Comparison of ENCODE assay signal across 12 cellular contexts in genomic region chr10:102322914-102323313, GRCh38.
A peak's percentile ranks its signal among the peaks of the same experiment; 100 is the strongest.
DNase-seq lines count a peak whose midpoint lies in the region; ATAC-seq and TF ChIP-seq lines count a peak whose summit lies in the region.
"Had no signal": no experiment of that assay in that cellular context is flagged by ENCODE, and none has a peak within 500 bp of the region (broad histone marks: within the 10 kb centered on the region; RNA-seq: fewer than 3 reads in every experiment).

No MANE protein-coding gene starts in this region.

- WGBS in upper lobe of left lung, 2 donors, result 61 to 79% methylated on average over 2 of the region's 2 CpGs

- H3K4me3 Mint-ChIP-seq in activated CD8-positive, alpha-beta memory T cell treated with anti-CD3 and anti-CD28 coated beads, Interleukin-2, amount 10 ng/mL, durations not matched to agents 7 days and 5 days, result no peak overlapping the region
- H3K4me3 Mint-ChIP-seq in activated CD4-positive, alpha-beta T cell treated with anti-CD3 and anti-CD28 coated beads for 36 hours, result no peak overlapping the region

- no peak for TF ChIP-seq EP300 in upper lobe of left lung (IDR thresholded peaks at IDR 0.05)

- DNase-seq in activated CD8-positive, alpha-beta memory T cell treated with anti-CD3 and anti-CD28 coated beads, Interleukin-2, amount 10 ng/mL, durations not matched to agents 7 days and 5 days, result peak; percentile 85
- no peak for DNase-seq in activated CD8-positive, alpha-beta memory T cell treated with anti-CD3 and anti-CD28 coated beads for 24 hours
- peak; percentile 62 for DNase-seq in activated CD4-positive, alpha-beta T cell treated with anti-CD3 and anti-CD28 coated beads for 36 hours
- DNase-seq in effector memory CD4-positive, alpha-beta T cell, result peak; percentile 20
- peak; percentile 16 to 21 for DNase-seq in stimulated activated CD8-positive, alpha-beta memory T cell treated with anti-CD3 and anti-CD28 coated beads, Interleukin-7, amount 100 ng/mL, for 4 hours (ENCODE audit: low read depth in 2 of 2)
- DNase-seq in cerebellar nuclear complex (lab: John Stamatoyannopoulos, UW) (no peak), upper lobe of left lung (no peak), C1 segment of cervical spinal cord (lab: John Stamatoyannopoulos, UW) (no peak)
- DNase-seq: NCI-H526, WERI-Rb-1 had no signal

- peaks cover 2% of the 10 kb centered on the region for H3K36me3 Mint-ChIP-seq in activated CD8-positive, alpha-beta memory T cell treated with anti-CD3 and anti-CD28 coated beads, Interleukin-2, amount 10 ng/mL, durations not matched to agents 7 days and 5 days
- peaks cover 10% of the 10 kb centered on the region for H3K36me3 Mint-ChIP-seq in activated CD4-positive, alpha-beta T cell treated with anti-CD3 and anti-CD28 coated beads for 36 hours (ENCODE audit: low read depth)

- H3K9me3 Mint-ChIP-seq in activated CD8-positive, alpha-beta memory T cell treated with anti-CD3 and anti-CD28 coated beads, Interleukin-2, amount 10 ng/mL, durations not matched to agents 7 days and 5 days (ENCODE audit: low read depth), result no peaks in the 10 kb centered on the region
- no peaks in the 10 kb centered on the region for H3K9me3 Mint-ChIP-seq in activated CD4-positive, alpha-beta T cell treated with anti-CD3 and anti-CD28 coated beads for 36 hours (ENCODE audit: low read depth)

- H3K27ac Mint-ChIP-seq in activated CD8-positive, alpha-beta memory T cell treated with anti-CD3 and anti-CD28 coated beads, Interleukin-2, amount 10 ng/mL, durations not matched to agents 7 days and 5 days, result no peak overlapping the region
- H3K27ac Mint-ChIP-seq in activated CD4-positive, alpha-beta T cell treated with anti-CD3 and anti-CD28 coated beads for 36 hours, result no peak overlapping the region

- H3K9me3 ChIP-seq in effector memory CD4-positive, alpha-beta T cell (ENCODE audit: control insufficient read depth, low read length), result no peaks in the 10 kb centered on the region
- no peaks in the 10 kb centered on the region for H3K9me3 ChIP-seq in upper lobe of left lung
- H3K9me3 ChIP-seq: A549 had no signal

- ATAC-seq in activated CD8-positive, alpha-beta memory T cell treated with anti-CD3 and anti-CD28 coated beads, Interleukin-2, amount 10 ng/mL, durations not matched to agents 7 days and 5 days, result peak; percentile 82
- peak; percentile 49 for ATAC-seq in activated CD4-positive, alpha-beta T cell treated with anti-CD3 and anti-CD28 coated beads for 36 hours
- no peak for ATAC-seq in upper lobe of left lung (ENCODE audit: low FRiP score in 2 of 2)
- ATAC-seq: A549 had no signal

- CTCF ChIA-PET in activated CD8-positive, alpha-beta memory T cell treated with anti-CD3 and anti-CD28 coated beads, Interleukin-2, amount 10 ng/mL, durations not matched to agents 7 days and 5 days (lab: Charles Lee), result interaction anchor here (0.6 to 1.7 kb wide), 7 partner anchors 10 to 284 kb away, joined by 3 to 17 read pairs (median 4); no protein-coding TSS in a partner anchor
- CTCF ChIA-PET in activated CD4-positive, alpha-beta T cell treated with anti-CD3 and anti-CD28 coated beads for 36 hours (lab: Charles Lee), result interaction anchor here (0.7 to 1.6 kb wide), 9 partner anchors 16 to 133 kb away, joined by 3 to 6 read pairs (median 3); no protein-coding TSS in a partner anchor

- POLR2A ChIA-PET in activated CD4-positive, alpha-beta T cell treated with anti-CD3 and anti-CD28 coated beads for 36 hours (lab: Charles Lee), result no interaction called here

- H3K36me3 ChIP-seq in effector memory CD4-positive, alpha-beta T cell (ENCODE audit: control insufficient read depth, insufficient read depth, low read length), result no peaks in the 10 kb centered on the region
- H3K36me3 ChIP-seq in upper lobe of left lung, result peaks cover 0 to 4% (median 2%) of the 10 kb centered on the region in 4 donors
- H3K36me3 ChIP-seq: WERI-Rb-1 had no signal

- no peak for TF ChIP-seq CTCF in upper lobe of left lung (IDR thresholded peaks at IDR 0.05)

- intact Hi-C loops in activated CD4-positive, alpha-beta T cell treated with anti-CD3 and anti-CD28 coated beads for 36 hours (cut with DNase I, micrococcal nuclease), result no loop called here

- no peaks in the 10 kb centered on the region for H3K27me3 ChIP-seq in effector memory CD4-positive, alpha-beta T cell (replicated peaks; ENCODE audit: control insufficient read depth, insufficient read depth, low read length, poor library complexity, severe bottlenecking)
- H3K27me3 ChIP-seq in upper lobe of left lung, result no peaks in the 10 kb centered on the region

- no peaks in the 10 kb centered on the region for H3K27me3 Mint-ChIP-seq in activated CD8-positive, alpha-beta memory T cell treated with anti-CD3 and anti-CD28 coated beads, Interleukin-2, amount 10 ng/mL, durations not matched to agents 7 days and 5 days
- H3K27me3 Mint-ChIP-seq in activated CD4-positive, alpha-beta T cell treated with anti-CD3 and anti-CD28 coated beads for 36 hours, result no peaks in the 10 kb centered on the region

- no peak for TF ChIP-seq POLR2A in upper lobe of left lung (IDR thresholded peaks at IDR 0.05)

- no peak overlapping the region for H3K4me3 ChIP-seq in effector memory CD4-positive, alpha-beta T cell (ENCODE audit: insufficient read depth, low read depth, low read length, poor library complexity, severe bottlenecking)
- no peak overlapping the region for H3K4me3 ChIP-seq in upper lobe of left lung
- H3K4me3 ChIP-seq: A549 had no signal

- H3K4me1 Mint-ChIP-seq in activated CD8-positive, alpha-beta memory T cell treated with anti-CD3 and anti-CD28 coated beads, Interleukin-2, amount 10 ng/mL, durations not matched to agents 7 days and 5 days, result peaks cover 21% of the 10 kb centered on the region
- peaks cover 26% of the 10 kb centered on the region for H3K4me1 Mint-ChIP-seq in activated CD4-positive, alpha-beta T cell treated with anti-CD3 and anti-CD28 coated beads for 36 hours

- no peak overlapping the region for H3K27ac ChIP-seq in effector memory CD4-positive, alpha-beta T cell (ENCODE audit: insufficient read depth, low read length, poor library complexity, severe bottlenecking)
- no peak overlapping the region for H3K27ac ChIP-seq in upper lobe of left lung
- H3K27ac ChIP-seq: A549, parathyroid adenoma, WERI-Rb-1 had no signal

- peaks cover 6% of the 10 kb centered on the region for H3K4me1 ChIP-seq in effector memory CD4-positive, alpha-beta T cell (ENCODE audit: control insufficient read depth, insufficient read depth, low read length, poor library complexity, severe bottlenecking)
- peaks cover 0 to 11% (median 4%) of the 10 kb centered on the region in 4 donors for H3K4me1 ChIP-seq in upper lobe of left lung
- H3K4me1 ChIP-seq: A549, parathyroid adenoma had no signal

Comparison
In these comparisons a context has a peak if more than half of its experiments do, and no peak if none do; other contexts are left out.
1. DNase-seq: peak in activated CD8-positive, alpha-beta memory T cell treated with anti-CD3 and anti-CD28 coated beads, Interleukin-2, amount 10 ng/mL, durations not matched to agents 7 days and 5 days (single experiment), activated CD4-positive, alpha-beta T cell treated with anti-CD3 and anti-CD28 coated beads for 36 hours (single experiment), effector memory CD4-positive, alpha-beta T cell (3 of 3) and stimulated activated CD8-positive, alpha-beta memory T cell treated with anti-CD3 and anti-CD28 coated beads, Interleukin-7, amount 100 ng/mL, for 4 hours (2 of 2); none in activated CD8-positive, alpha-beta memory T cell treated with anti-CD3 and anti-CD28 coated beads for 24 hours (single experiment), cerebellar nuclear complex (0 of 2), upper lobe of left lung (0 of 2) and C1 segment of cervical spinal cord (0 of 14).
2. ATAC-seq: peak in activated CD8-positive, alpha-beta memory T cell treated with anti-CD3 and anti-CD28 coated beads, Interleukin-2, amount 10 ng/mL, durations not matched to agents 7 days and 5 days (single experiment) and activated CD4-positive, alpha-beta T cell treated with anti-CD3 and anti-CD28 coated beads for 36 hours (single experiment); none in upper lobe of left lung (0 of 2).